8 cellular contexts compared by ENCODE assay signal in genomic region chr9:124267271-124267807, GRCh38. TPM values are rescaled to one million over a fixed set of nuclear protein-coding genes. Genes with fewer than 3 reads are reported as not detected.
DNase-seq lines count a peak whose midpoint lies in the region; ATAC-seq, FAIRE-seq and TF ChIP-seq lines count a peak whose summit lies in the region.

No MANE protein-coding gene starts in this region.

- no peaks in the 10 kb centered on the region for H3K27me3 ChIP-seq in BLaER1
- no peaks in the 10 kb centered on the region for H3K27me3 ChIP-seq in astrocyte (ENCODE audit: insufficient read depth, low read length)
- no peaks in the 10 kb centered on the region for H3K27me3 ChIP-seq in lung (ENCODE audit: control insufficient read depth, insufficient read depth)
- peaks cover 4% of the 10 kb centered on the region; the same call in 1 of the 2 replicates for H3K27me3 ChIP-seq in BE2C

- no peak overlapping the region for H2AFZ ChIP-seq in astrocyte (ENCODE audit: low read depth, low read length)

- DNase-seq in Kasumi-1 (lab: John Stamatoyannopoulos, UW) (peak; percentile 45 to 51), astrocyte (ENCODE audit: low read depth) (peak; percentile 84), lung (ENCODE audit: low spot score) (peak; percentile 90), natural killer cell (no peak), erythroblast (lab: John Stamatoyannopoulos, UW) (no peak), BE2C (no peak)

- peaks cover 99% of the 10 kb centered on the region for H3K79me2 ChIP-seq in astrocyte (ENCODE audit: insufficient read depth, low read length)

- H3K9me3 Mint-ChIP-seq in astrocyte (ENCODE audit: unreplicated experiment) (no peaks in the 10 kb centered on the region), natural killer cell (no peaks in the 10 kb centered on the region)

- H3K4me1 ChIP-seq in BLaER1 (peaks cover 100% of the 10 kb centered on the region), astrocyte (ENCODE audit: insufficient read depth, low read length) (peaks cover 71% of the 10 kb centered on the region), lung (ENCODE audit: control insufficient read depth in 2 of 2, insufficient read depth in 2 of 2, low read length in 2 of 2) (peaks cover 0 to 56% of the 10 kb centered on the region in 2 donors), BE2C (no peaks in the 10 kb centered on the region)

- no peak for TF ChIP-seq POLR2A in erythroblast (IDR thresholded peaks at IDR 0.05; ENCODE audit: low read length)

- peak; percentile 70 for ATAC-seq in lung (ENCODE audit: insufficient read depth, low FRiP score)
- ATAC-seq in GM18868 (IDR thresholded peaks at IDR 0.05; ENCODE audit: unreplicated experiment): no peak
- ATAC-seq in natural killer cell: no peak

- peaks cover 14% of the 10 kb centered on the region for H3K36me3 Mint-ChIP-seq in astrocyte (ENCODE audit: low read depth, unreplicated experiment)
- no peaks in the 10 kb centered on the region for H3K36me3 Mint-ChIP-seq in natural killer cell

- H3K4me3 Mint-ChIP-seq in astrocyte (ENCODE audit: unreplicated experiment) (peak overlapping the region; percentile 23), natural killer cell (no peak overlapping the region)

- WGBS in lung, 2 donors: 25 to 27% methylated on average over 15 of the region's 15 CpGs

- H3K9ac ChIP-seq in BLaER1 (peak overlapping the region; percentile 55), astrocyte (ENCODE audit: low read length) (peak overlapping the region; percentile 79)

- H3K27me3 Mint-ChIP-seq in astrocyte (ENCODE audit: low read depth, unreplicated experiment): no peaks in the 10 kb centered on the region
- H3K27me3 Mint-ChIP-seq in natural killer cell (ENCODE audit: low read depth in 2 of 2): no peaks in the 10 kb centered on the region

- peaks cover 100% of the 10 kb centered on the region for H4K20me1 ChIP-seq in BLaER1
- H4K20me1 ChIP-seq in astrocyte (ENCODE audit: insufficient read depth, low read length): peaks cover 92% of the 10 kb centered on the region

- H3K9me3 ChIP-seq in BLaER1: no peaks in the 10 kb centered on the region
- no peaks in the 10 kb centered on the region for H3K9me3 ChIP-seq in astrocyte (ENCODE audit: insufficient read depth, low read depth, low read length)
- H3K9me3 ChIP-seq in lung (ENCODE audit: control insufficient read depth in 2 of 2, insufficient read depth in 1 of 2, low read length in 1 of 2): no peaks in the 10 kb centered on the region
- no peaks in the 10 kb centered on the region for H3K9me3 ChIP-seq in BE2C

- H3K4me2 ChIP-seq in BLaER1 (peak overlapping the region; percentile 82), astrocyte (ENCODE audit: low read length) (peak overlapping the region; percentile 71)

- peak; percentile 64 for FAIRE-seq in astrocyte (lab: Jason Lieb, UNC)

- H3K4me3 ChIP-seq in BLaER1: peak overlapping the region; percentile 30; the same call in 1 of the 2 replicates
- H3K4me3 ChIP-seq in astrocyte (ENCODE audit: insufficient read depth, low read depth, low read length): no peak overlapping the region
- no peak overlapping the region for H3K4me3 ChIP-seq in lung
- H3K4me3 ChIP-seq in BE2C (ENCODE audit: low read depth, low read length): no peak overlapping the region

- H3K36me3 ChIP-seq in BLaER1 (peaks cover 47% of the 10 kb centered on the region), astrocyte (ENCODE audit: insufficient read depth, low read length) (peaks cover 9% of the 10 kb centered on the region), lung (ENCODE audit: control insufficient read depth in 2 of 2, insufficient read depth in 2 of 2, low read length in 2 of 2) (peaks cover 0 to 12% of the 10 kb centered on the region in 2 donors), BE2C (no peaks in the 10 kb centered on the region)

- TF ChIP-seq CTCF in astrocyte (IDR thresholded peaks at IDR 0.05; ENCODE audit: insufficient read depth, low read depth, low read length): no peak
- no peak for TF ChIP-seq CTCF in lung (IDR thresholded peaks at IDR 0.05; ENCODE audit: control extremely low read depth, extremely low read depth)
- no peak for TF ChIP-seq CTCF in natural killer cell (IDR thresholded peaks at IDR 0.05)
- no peak for TF ChIP-seq CTCF in BE2C (IDR thresholded peaks at IDR 0.05; ENCODE audit: low read depth, low read length)

- intact Hi-C loops in natural killer cell (cut with micrococcal nuclease): no loop called here

- peak overlapping the region; percentile 87 for H3K27ac Mint-ChIP-seq in astrocyte (ENCODE audit: unreplicated experiment)
- H3K27ac Mint-ChIP-seq in natural killer cell: peak overlapping the region in 1 of 2 donors; percentile 77

- peaks cover 52% of the 10 kb centered on the region for H3K4me1 Mint-ChIP-seq in astrocyte (ENCODE audit: low read depth, unreplicated experiment)
- peaks cover 54 to 75% of the 10 kb centered on the region in 2 donors for H3K4me1 Mint-ChIP-seq in natural killer cell

- H3K27ac ChIP-seq in BLaER1 (peak overlapping the region; percentile 75), astrocyte (ENCODE audit: low read depth, low read length) (peak overlapping the region; percentile 85), lung (ENCODE audit: low read depth in 1 of 2, low read length in 1 of 2) (peak overlapping the region in 1 of 2 donors; percentile 83)

RNA-seq across cellular contexts. Expression of gene NEK6, which starts 9.6 kb away (rescaled TPM):
- 55.7 and 76.8 TPM in 2 replicates for total RNA-seq in astrocyte
- 10 to 100 TPM; 49.1 to 86.2 TPM for total RNA-seq in lung
- polyA plus RNA-seq in lung: 10 to 100 TPM; 19.0 to 57.2 TPM
- 10 to 100 TPM; 25.0 to 34.9 (median 33.0) TPM for total RNA-seq in natural killer cell
- polyA plus RNA-seq in BE2C (2012; ENCODE audit: insufficient read depth, insufficient read length, low read depth): 0.46 TPM

Comparison
In these comparisons a context has a peak if more than half of its experiments do, and no peak if none do; other contexts are left out.
1. DNase-seq: peak in Kasumi-1 (2 of 2), astrocyte (single experiment) and lung (single experiment); none in natural killer cell (single experiment), erythroblast (0 of 2) and BE2C (single experiment).